ENCODE assay signal across 8 cellular contexts in genomic region chr12:45543887-45544286, GRCh38.
A peak's percentile ranks its signal among the peaks of the same experiment; 100 is the strongest.
DNase-seq lines count a peak whose midpoint lies in the region; ATAC-seq and TF ChIP-seq lines count a peak whose summit lies in the region.

No MANE protein-coding gene starts in this region.

- intact Hi-C loops in Right ventricle myocardium inferior (cut with DNase I) (loop anchor here (5.0 to 10.0 kb wide), 2 partner anchors 183 to 451 kb away; partner anchors contain the start of genes ARID2 and SCAF11), cardiac septum (cut with DNase I) (loop anchor here (10.0 kb wide), 1 partner anchor 181 kb away; the partner anchor contains the start of gene ARID2), HCT116 (cut with micrococcal nuclease) (loop anchor here (5.0 to 10.0 kb wide), 3 partner anchors 183 to 369 kb away; partner anchors contain the start of gene ARID2)

- no TSS peak for BruUV-seq in HCT116 (replicated peaks; lab: Mats Ljungman, UMichigan)

- H3K4me3 ChIP-seq in HCT116 (replicated peaks in 1 of 2; ENCODE audit: low read depth in 1 of 2, low read length in 2 of 2) (no peak overlapping the region), MG63 (no peak overlapping the region), SK-N-SH (ENCODE audit: low read depth in 2 of 2, low read length in 1 of 2) (no peak overlapping the region; a peak in 1 of 4 replicates)

- no peak overlapping the region for H3K27ac Mint-ChIP-seq in brain

- no peak for TF ChIP-seq POLR2A in HCT116 (IDR thresholded peaks at IDR 0.05; ENCODE audit: borderline replicate concordance, extremely low read depth, insufficient read depth, insufficient read length)

- H3K79me2 ChIP-seq in HCT116 (ENCODE audit: insufficient read depth, low read length): no peaks in the 10 kb centered on the region
- H3K79me2 ChIP-seq in SK-N-SH (ENCODE audit: insufficient read depth): no peaks in the 10 kb centered on the region

- peaks cover 0 to 4% (median 0%) of the 10 kb centered on the region in 5 experiments for H3K9me3 Mint-ChIP-seq in brain

- H3K27me3 ChIP-seq in HCT116 (ENCODE audit: insufficient read depth, low read length) (no peaks in the 10 kb centered on the region), MG63 (no peaks in the 10 kb centered on the region), SK-N-SH (ENCODE audit: insufficient read depth) (no peaks in the 10 kb centered on the region)

- H2AFZ ChIP-seq in HCT116 (ENCODE audit: low read depth, low read length, poor library complexity, severe bottlenecking) (peak overlapping the region; percentile 88), SK-N-SH (ENCODE audit: low read depth) (no peak overlapping the region)

- H3K36me3 ChIP-seq in HCT116 (ENCODE audit: control insufficient read depth in 1 of 2, insufficient read depth in 2 of 2, low read length in 2 of 2): no peaks in the 10 kb centered on the region
- no peaks in the 10 kb centered on the region for H3K36me3 ChIP-seq in MG63
- H3K36me3 ChIP-seq in SK-N-SH (replicated peaks in 1 of 2; ENCODE audit: control insufficient read depth in 1 of 2, insufficient read depth in 2 of 2, low read length in 1 of 2): no peaks in the 10 kb centered on the region

- no peaks in the 10 kb centered on the region for H3F3A ChIP-seq in SK-N-SH (replicated peaks; ENCODE audit: insufficient read depth)

- H3K4me1 ChIP-seq in HCT116 (ENCODE audit: control insufficient read depth in 1 of 2, insufficient read depth in 2 of 2, low read length in 2 of 2) (no peaks in the 10 kb centered on the region), SK-N-SH (ENCODE audit: control insufficient read depth in 1 of 2, insufficient read depth in 2 of 2, low read depth in 1 of 2, low read length in 1 of 2) (no peaks in the 10 kb centered on the region; a peak in 1 of 4 replicates)

- H4K20me1 ChIP-seq in HCT116 (ENCODE audit: insufficient read depth) (no peaks in the 10 kb centered on the region), SK-N-SH (ENCODE audit: insufficient read depth) (no peaks in the 10 kb centered on the region)

- peaks cover 25% of the 10 kb centered on the region for H3K4me1 Mint-ChIP-seq in brain

- CTCF ChIA-PET in HCT116 (lab: Charles Lee): interaction anchor here (0.6 to 1.8 kb wide), 29 partner anchors 9 to 581 kb away, joined by 3 to 21 read pairs (median 4); partner anchors contain the start of gene ARID2
- CTCF ChIA-PET in SK-N-SH (lab: Yijun Ruan, JAX): interaction anchor here (0.6 to 5.3 kb wide), 36 partner anchors 9 to 461 kb away, joined by 3 to 70 read pairs (median 3); partner anchors contain the start of gene ARID2

- RAD21 ChIA-PET in HCT116 (lab: Charles Lee; ENCODE audit: low non-redundant PET in 1 of 2, low total read pairs in 2 of 2, uncharacterized antibody in 2 of 2, unreplicated experiment in 2 of 2): interaction anchor here (0.6 to 1.2 kb wide), 4 partner anchors 10 to 373 kb away, joined by 3 read pairs; no protein-coding TSS in a partner anchor

- H3K4me3 Mint-ChIP-seq in brain: no peak overlapping the region

- no peak for DNase-seq in Right ventricle myocardium inferior (ENCODE audit: missing footprints)
- DNase-seq in cardiac septum (ENCODE audit: low spot score): no peak
- peak; percentile 80 for DNase-seq in HCT116 (ENCODE audit: low read depth, low spot score)
- DNase-seq in MG63: peak; percentile 41
- DNase-seq in SK-N-SH: peak; percentile 69
- DNase-seq in iPS-NIHi11 (ENCODE audit: low spot score): peak; percentile 84
- peak; percentile 2 to 14 (median 10) for DNase-seq in stimulated activated CD4-positive, alpha-beta T cell treated with anti-CD3 and anti-CD28 coated beads, Interleukin-1b, Interleukin-23, amount 100 ng/mL, for 24 hours (ENCODE audit: low read depth in 4 of 4, low spot score in 1 of 4)

- H3K9me3 ChIP-seq in HCT116 (ENCODE audit: control insufficient read depth in 1 of 2, insufficient read depth in 1 of 2, low read depth in 1 of 2, low read length in 2 of 2) (no peaks in the 10 kb centered on the region), MG63 (no peaks in the 10 kb centered on the region), SK-N-SH (no peaks in the 10 kb centered on the region)

- H3K9me2 ChIP-seq in HCT116 (ENCODE audit: insufficient read depth): no peaks in the 10 kb centered on the region
- no peaks in the 10 kb centered on the region for H3K9me2 ChIP-seq in SK-N-SH

- 18% methylated on average over 2 of the region's 2 CpGs for WGBS in SK-N-SH (ENCODE audit: low lambda C conversion rate)

- TF ChIP-seq RAD21 in HCT116 (IDR thresholded peaks at IDR 0.05; ENCODE audit: low read depth) (peak; percentile 83), SK-N-SH (IDR thresholded peaks at IDR 0.05; ENCODE audit: low read length) (peak; percentile 87)

- H3K4me2 ChIP-seq in HCT116 (ENCODE audit: low read length): peak overlapping the region; percentile 5; the same call in 1 of the 2 replicates
- no peak overlapping the region for H3K4me2 ChIP-seq in SK-N-SH

- H3K27ac ChIP-seq in HCT116 (ENCODE audit: low read depth, low read length) (no peak overlapping the region), SK-N-SH (ENCODE audit: low read depth in 2 of 2, low read length in 1 of 2) (no peak overlapping the region)

- peak; percentile 78 to 86 (median 81) for TF ChIP-seq CTCF in HCT116 (IDR thresholded peaks at IDR 0.05 in 2 of 3, conservative IDR thresholded peaks at IDR 0.05 in 1 of 3; ENCODE audit: borderline replicate concordance in 1 of 3, insufficient read depth in 1 of 3, low read depth in 2 of 3, low read length in 2 of 3)
- peak; percentile 78 for TF ChIP-seq CTCF in SK-N-SH (IDR thresholded peaks at IDR 0.05)
- TF ChIP-seq CTCF in brain (conservative IDR thresholded peaks at IDR 0.05): peak; percentile 69 to 72

- no peaks in the 10 kb centered on the region for H3K36me3 Mint-ChIP-seq in brain

- no peak overlapping the region for H3K9ac ChIP-seq in HCT116 (ENCODE audit: low read length)
- no peak overlapping the region for H3K9ac ChIP-seq in SK-N-SH

- ATAC-seq in Right ventricle myocardium inferior: peak; percentile 76
- peak; percentile 96 for ATAC-seq in HCT116

- H3K27me3 Mint-ChIP-seq in brain: peaks cover 4% of the 10 kb centered on the region

- no peak for TF ChIP-seq EP300 in SK-N-SH (IDR thresholded peaks at IDR 0.05; ENCODE audit: borderline replicate concordance in 1 of 2, low read depth in 1 of 2, low read length in 1 of 2)

- POLR2A ChIA-PET in HCT116 (lab: Charles Lee) (interaction anchor here (0.6 to 1.5 kb wide), 3 partner anchors 19 to 328 kb away, joined by 3 to 4 read pairs (median 3); partner anchors contain the start of gene ANO6), SK-N-SH (lab: Yijun Ruan, JAX) (interaction anchor here (0.5 to 1.2 kb wide), 3 partner anchors 181 to 411 kb away, joined by 3 to 5 read pairs (median 4); no protein-coding TSS in a partner anchor)

TF ChIP-seq in HCT116, 20 proteins besides CTCF, POLR2A, EP300 and RAD21:
- TF ChIP-seq CEBPB (IDR thresholded peaks at IDR 0.05; ENCODE audit: low read depth): peak; percentile 88
- peak; percentile 66 for TF ChIP-seq YY1 (IDR thresholded peaks at IDR 0.05; ENCODE audit: extremely low read depth, insufficient replicate concordance, low read depth, low read length)
- no peak for TF ChIP-seq EZH2phosphoT487 (IDR thresholded peaks at IDR 0.05; ENCODE audit: borderline replicate concordance)
- no peak for TF ChIP-seq MAX (IDR thresholded peaks at IDR 0.05)
- no peak for TF ChIP-seq FOSL1 (IDR thresholded peaks at IDR 0.05; ENCODE audit: low read depth)
- no peak for TF ChIP-seq SIN3A (IDR thresholded peaks at IDR 0.05; ENCODE audit: low read depth)
- TF ChIP-seq CBX3 (IDR thresholded peaks at IDR 0.05; ENCODE audit: low read depth): no peak
- no peak for TF ChIP-seq SP1 (IDR thresholded peaks at IDR 0.05; ENCODE audit: low read depth)

TF ChIP-seq in SK-N-SH, 30 proteins besides CTCF, POLR2A, EP300 and RAD21:
- peak; percentile 77 for TF ChIP-seq SMC3 (IDR thresholded peaks at IDR 0.05; ENCODE audit: low read depth, low read length)
- no peak for TF ChIP-seq TCF12 (IDR thresholded peaks at IDR 0.05)
TF ChIP-seq in SK-N-SH: peak in this region for 1.

Comparison
In these comparisons a context has a peak if more than half of its experiments do, and no peak if none do; other contexts are left out.
1. DNase-seq: peak in HCT116 (single experiment), MG63 (single experiment), SK-N-SH (single experiment), iPS-NIHi11 (single experiment) and stimulated activated CD4-positive, alpha-beta T cell treated with anti-CD3 and anti-CD28 coated beads, Interleukin-1b, Interleukin-23, amount 100 ng/mL, for 24 hours (4 of 4); none in Right ventricle myocardium inferior (single experiment) and cardiac septum (single experiment).
2. Peak in every context shown above with its lines, with median percentiles within 50 percentile points of each other: CTCF ChIP-seq.